Comparison of ENCODE assay signal across 1 cellular context in the genomic region with DNA sequence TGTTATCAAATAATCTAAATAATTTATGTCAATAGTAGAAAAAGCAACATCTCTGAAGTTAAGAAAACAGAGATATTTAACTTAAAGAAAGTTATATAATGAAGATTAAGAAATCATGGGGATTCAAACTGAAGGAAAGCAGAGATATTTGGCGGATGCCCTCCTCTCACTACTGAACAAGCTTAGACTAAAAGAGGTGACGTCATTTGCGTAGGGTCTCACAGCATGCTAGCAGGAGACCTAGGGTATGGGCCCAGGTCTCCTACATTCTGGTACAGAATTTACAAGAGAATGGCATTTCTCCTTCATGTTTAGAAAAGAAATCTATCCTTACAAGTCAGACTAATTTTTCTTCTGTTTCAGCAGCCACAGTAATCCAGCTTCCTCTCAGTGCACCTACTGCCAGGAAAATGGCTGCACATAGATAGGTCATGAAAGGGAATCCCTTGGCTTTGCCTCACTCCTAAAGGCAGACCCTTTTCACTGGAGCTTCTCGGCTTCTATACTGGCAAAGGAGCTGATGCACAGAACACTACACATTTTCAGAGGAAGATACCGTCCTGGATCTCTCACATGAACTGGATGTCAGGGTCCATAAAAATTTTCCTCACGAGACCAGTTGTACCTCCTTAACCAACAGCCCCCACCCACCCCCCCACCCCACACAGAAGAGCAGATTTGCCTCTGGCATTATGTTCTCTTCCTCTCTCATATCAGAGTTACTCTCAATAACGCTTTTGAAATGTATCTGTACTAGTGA.
TF ChIP-seq lines count a peak whose summit lies in the region.

No MANE protein-coding gene starts in this region.

TF ChIP-seq in K562, 482 proteins besides CTCF, POLR2A, EP300 and RAD21:
- TF ChIP-seq RHOXF2B (CRISPR knock-in tag; conservative IDR thresholded peaks at IDR 0.05) = no peak
- 0 out of 2 replicates have a peak, but pooled peaks have one; percentile 18 for TF ChIP-seq ATF7 (IDR thresholded peaks at IDR 0.05)
- TF ChIP-seq, protein P1, sequence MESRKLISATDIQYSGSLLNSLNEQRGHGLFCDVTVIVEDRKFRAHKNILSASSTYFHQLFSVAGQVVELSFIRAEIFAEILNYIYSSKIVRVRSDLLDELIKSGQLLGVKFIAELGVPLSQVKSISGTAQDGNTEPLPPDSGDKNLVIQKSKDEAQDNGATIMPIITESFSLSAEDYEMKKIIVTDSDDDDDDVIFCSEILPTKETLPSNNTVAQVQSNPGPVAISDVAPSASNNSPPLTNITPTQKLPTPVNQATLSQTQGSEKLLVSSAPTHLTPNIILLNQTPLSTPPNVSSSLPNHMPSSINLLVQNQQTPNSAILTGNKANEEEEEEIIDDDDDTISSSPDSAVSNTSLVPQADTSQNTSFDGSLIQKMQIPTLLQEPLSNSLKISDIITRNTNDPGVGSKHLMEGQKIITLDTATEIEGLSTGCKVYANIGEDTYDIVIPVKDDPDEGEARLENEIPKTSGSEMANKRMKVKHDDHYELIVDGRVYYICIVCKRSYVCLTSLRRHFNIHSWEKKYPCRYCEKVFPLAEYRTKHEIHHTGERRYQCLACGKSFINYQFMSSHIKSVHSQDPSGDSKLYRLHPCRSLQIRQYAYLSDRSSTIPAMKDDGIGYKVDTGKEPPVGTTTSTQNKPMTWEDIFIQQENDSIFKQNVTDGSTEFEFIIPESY (CRISPR knock-in tag; IDR thresholded peaks at IDR 0.05) = no peak
- no peak for TF ChIP-seq L3MBTL2 (IDR thresholded peaks at IDR 0.05)
- no peak for TF ChIP-seq RFX5 (IDR thresholded peaks at IDR 0.05; ENCODE audit: low read depth, low read length)
- TF ChIP-seq ZNF212 (CRISPR knock-in tag; IDR thresholded peaks at IDR 0.05) = no peak
- no peak for TF ChIP-seq ZNF79 (CRISPR knock-in tag; IDR thresholded peaks at IDR 0.05; ENCODE audit: low read depth)
- no peak for TF ChIP-seq ZSCAN32 (CRISPR knock-in tag; IDR thresholded peaks at IDR 0.05)
- TF ChIP-seq, protein P2, sequence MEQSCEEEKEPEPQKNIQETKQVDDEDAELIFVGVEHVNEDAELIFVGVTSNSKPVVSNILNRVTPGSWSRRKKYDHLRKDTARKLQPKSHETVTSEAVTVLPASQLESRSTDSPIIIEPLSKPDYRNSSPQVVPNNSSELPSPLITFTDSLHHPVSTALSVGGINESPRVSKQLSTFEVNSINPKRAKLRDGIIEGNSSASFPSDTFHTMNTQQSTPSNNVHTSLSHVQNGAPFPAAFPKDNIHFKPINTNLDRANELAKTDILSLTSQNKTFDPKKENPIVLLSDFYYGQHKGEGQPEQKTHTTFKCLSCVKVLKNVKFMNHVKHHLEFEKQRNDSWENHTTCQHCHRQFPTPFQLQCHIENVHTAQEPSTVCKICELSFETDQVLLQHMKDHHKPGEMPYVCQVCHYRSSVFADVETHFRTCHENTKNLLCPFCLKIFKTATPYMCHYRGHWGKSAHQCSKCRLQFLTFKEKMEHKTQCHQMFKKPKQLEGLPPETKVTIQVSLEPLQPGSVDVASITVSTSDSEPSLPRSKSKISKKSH (CRISPR knock-in tag; IDR thresholded peaks at IDR 0.05) = no peak
- no peak for TF ChIP-seq ZNF146 (CRISPR knock-in tag; IDR thresholded peaks at IDR 0.05; ENCODE audit: unreplicated experiment)
- TF ChIP-seq HDAC3 (IDR thresholded peaks at IDR 0.05; ENCODE audit: borderline replicate concordance, partially characterized antibody) = no peak
- TF ChIP-seq, protein P3, sequence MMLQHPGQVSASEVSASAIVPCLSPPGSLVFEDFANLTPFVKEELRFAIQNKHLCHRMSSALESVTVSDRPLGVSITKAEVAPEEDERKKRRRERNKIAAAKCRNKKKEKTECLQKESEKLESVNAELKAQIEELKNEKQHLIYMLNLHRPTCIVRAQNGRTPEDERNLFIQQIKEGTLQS (IDR thresholded peaks at IDR 0.05) = peak; percentile 41; the same call in 1 of the 2 replicates
- TF ChIP-seq, protein P3 (CRISPR knock-in tag; conservative IDR thresholded peaks at IDR 0.05) = no peak
- TF ChIP-seq TSC22D4 (tag; IDR thresholded peaks at IDR 0.05) = no peak
